9 cellular contexts compared by ENCODE assay signal in genomic region chr19:18657590-18658365, GRCh38. TPM values are rescaled to one million over a fixed set of nuclear protein-coding genes. Genes with fewer than 3 reads are reported as not detected.
DNase-seq lines count a peak whose midpoint lies in the region; ATAC-seq and TF ChIP-seq lines count a peak whose summit lies in the region.
"Had no signal": no experiment of that assay in that cellular context is flagged by ENCODE, and none has a peak within 500 bp of the region (broad histone marks: within the 10 kb centered on the region; RNA-seq: fewer than 3 reads in every experiment).

No MANE protein-coding gene starts in this region.

- no peak for TF ChIP-seq CTCF in fibroblast of pulmonary artery (IDR thresholded peaks at IDR 0.05; ENCODE audit: low read length, missing control alignments)

- peak overlapping the region; percentile 9 for H3K9ac ChIP-seq in NT2/D1 (ENCODE audit: insufficient read length, low read depth)

- H3K4me3 ChIP-seq in NT2/D1 (ENCODE audit: insufficient read length, low read depth) (no peak overlapping the region), fibroblast of pulmonary artery (replicated peaks; ENCODE audit: low read depth, low read length) (no peak overlapping the region)

- no peaks in the 10 kb centered on the region for H3K27me3 ChIP-seq in NT2/D1 (ENCODE audit: insufficient read depth, insufficient read length)

- H3K36me3 ChIP-seq in NT2/D1 (ENCODE audit: insufficient read depth, insufficient read length, low read length) = no peaks in the 10 kb centered on the region

- intact Hi-C loops in posterior vena cava (cut with DNase I) = no loop called here

- DNase-seq in EH (ENCODE audit: low read depth) = peak; percentile 66
- no peak for DNase-seq in NT2/D1 (ENCODE audit: low read depth, low spot score)
- DNase-seq in fibroblast of pulmonary artery (ENCODE audit: low read depth) = peak; percentile 98
- DNase-seq in posterior vena cava (ENCODE audit: low spot score) = peak; percentile 95
- no peak for DNase-seq in NCI-H1105 treated with DMSO at 0.1 percent for 48 hours (lab: John Stamatoyannopoulos, UW)
- no peak for DNase-seq in NCI-H2081 (lab: John Stamatoyannopoulos, UW)
- DNase-seq: Kasumi-1 had no signal

- no peaks in the 10 kb centered on the region for H3K9me3 ChIP-seq in NT2/D1 (ENCODE audit: insufficient read depth, low read length)

- ATAC-seq in GM19023 (IDR thresholded peaks at IDR 0.05; ENCODE audit: unreplicated experiment) = no peak
- ATAC-seq in HG02642 (IDR thresholded peaks at IDR 0.05; ENCODE audit: poor library complexity, unreplicated experiment) = no peak

- peaks cover 19% of the 10 kb centered on the region for H3K4me1 ChIP-seq in NT2/D1 (ENCODE audit: insufficient read depth, insufficient read length)

RNA-seq across cellular contexts. Expression of gene KLHL26, which starts 20.9 kb away (rescaled TPM):
- 10 to 100 TPM; 14.5 to 17.6 TPM for total RNA-seq in posterior vena cava

RNA-seq across cellular contexts. Expression of gene CRTC1, which starts 25.7 kb away (rescaled TPM):
- 10 to 100 TPM in 1 of 2 donors, 1 to 10 TPM in 1; 9.3 to 15.7 TPM for total RNA-seq in posterior vena cava

RNA-seq across cellular contexts. Expression of gene TMEM59L, which starts 45.1 kb away (rescaled TPM):
- total RNA-seq in posterior vena cava = 10 to 100 TPM in 1 of 2 donors, 1 to 10 TPM in 1; 2.8 to 14.5 TPM

RNA-seq across cellular contexts. Expression of gene CRLF1, which starts 51.2 kb away (rescaled TPM):
- total RNA-seq in posterior vena cava = 100 to 1,000 TPM; 154 to 436 TPM

Comparison
In these comparisons a context has a peak if more than half of its experiments do, and no peak if none do; other contexts are left out.
1. DNase-seq: peak in EH (single experiment), fibroblast of pulmonary artery (single experiment) and posterior vena cava (single experiment); none in NT2/D1 (single experiment), NCI-H1105 treated with DMSO at 0.1 percent for 48 hours (single experiment) and NCI-H2081 (0 of 2).